25 cellular contexts compared by ENCODE assay signal in the genomic region with DNA sequence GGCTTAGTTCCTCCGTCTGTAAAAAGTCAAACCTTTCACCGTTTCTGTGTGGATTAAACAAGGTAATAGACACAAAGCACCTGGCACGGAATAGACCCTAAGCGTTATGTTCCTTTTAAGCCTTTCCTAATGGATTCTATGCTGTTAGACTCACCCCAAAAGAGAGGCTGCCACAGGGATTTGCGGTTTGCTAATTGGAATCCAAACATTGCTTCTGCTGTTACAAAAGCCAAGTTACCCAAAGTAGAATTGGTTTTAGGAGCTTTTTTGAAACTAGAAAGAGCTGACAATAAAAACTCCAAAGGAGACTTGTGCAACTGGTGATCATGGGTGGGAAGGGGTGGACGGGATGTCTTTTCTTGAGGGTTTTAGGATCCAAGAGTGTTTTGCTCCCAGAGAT.
A peak's percentile ranks its signal among the peaks of the same experiment; 100 is the strongest.
DNase-seq lines count a peak whose midpoint lies in the region; ATAC-seq and TF ChIP-seq lines count a peak whose summit lies in the region.
"Had no signal": no experiment of that assay in that cellular context is flagged by ENCODE, and none has a peak within 500 bp of the region (broad histone marks: within the 10 kb centered on the region; RNA-seq: fewer than 3 reads in every experiment).

No MANE protein-coding gene starts in this region.

- H3K4me1 Mint-ChIP-seq in naive thymus-derived CD4-positive, alpha-beta T cell, result peaks cover 4 to 28% (median 13%) of the 10 kb centered on the region in 7 donors

- POLR2A ChIA-PET in naive thymus-derived CD4-positive, alpha-beta T cell (lab: Charles Lee), result no interaction called here

- intact Hi-C loops in vagina (cut with DNase I) (no loop called here), transverse colon (cut with DNase I; ENCODE audit: low total_unique reads) (no loop called here)
- intact Hi-C loops in naive thymus-derived CD4-positive, alpha-beta T cell (cut with micrococcal nuclease), result no loop called here

- H3K4me1 ChIP-seq in BLaER1 (peaks cover 34% of the 10 kb centered on the region), vagina (peaks cover 15% of the 10 kb centered on the region), transverse colon (peaks cover 0 to 8% (median 2%) of the 10 kb centered on the region in 4 donors)
- no peaks in the 10 kb centered on the region for H3K4me1 ChIP-seq in naive thymus-derived CD4-positive, alpha-beta T cell (ENCODE audit: control insufficient read depth in 2 of 2, insufficient read depth in 2 of 2, low read length in 2 of 2)
- H3K4me1 ChIP-seq: A549, Peyer's patch had no signal

- H3K27ac ChIP-seq in BLaER1, result no peak overlapping the region
- H3K27ac ChIP-seq in vagina, result peak overlapping the region; percentile 6
- H3K27ac ChIP-seq in naive thymus-derived CD4-positive, alpha-beta T cell (ENCODE audit: low read depth, low read length), result no peak overlapping the region
- H3K27ac ChIP-seq in transverse colon, result no peak overlapping the region
- H3K27ac ChIP-seq: A549, Peyer's patch had no signal

- no peaks in the 10 kb centered on the region for H3K9me3 ChIP-seq in BLaER1
- H3K9me3 ChIP-seq in vagina, result no peaks in the 10 kb centered on the region
- H3K9me3 ChIP-seq in naive thymus-derived CD4-positive, alpha-beta T cell (ENCODE audit: control insufficient read depth in 2 of 3, low read length in 3 of 3), result no peaks in the 10 kb centered on the region
- H3K9me3 ChIP-seq in transverse colon, result no peaks in the 10 kb centered on the region
- H3K9me3 ChIP-seq: A549, MG63, Peyer's patch, SK-N-SH had no signal

- TF ChIP-seq CTCF in vagina (IDR thresholded peaks at IDR 0.05), result no peak
- no peak for TF ChIP-seq CTCF in transverse colon (IDR thresholded peaks at IDR 0.05)

- H3K36me3 ChIP-seq in BLaER1, result no peaks in the 10 kb centered on the region
- no peaks in the 10 kb centered on the region for H3K36me3 ChIP-seq in vagina
- H3K36me3 ChIP-seq in naive thymus-derived CD4-positive, alpha-beta T cell (ENCODE audit: control insufficient read depth in 2 of 3, insufficient read depth in 3 of 3, low read length in 3 of 3), result no peaks in the 10 kb centered on the region
- no peaks in the 10 kb centered on the region for H3K36me3 ChIP-seq in transverse colon
- H3K36me3 ChIP-seq: MG63, Peyer's patch had no signal

- in situ Hi-C loops in transverse colon (cut with MboI; ENCODE audit: low pct_ligation_motif_present in 1 of 4, low pct_unique_long_range_greater_than_20kb in 1 of 4, low sequenced_read_pairs in 3 of 4), result loop anchor here (5.0 to 25.0 kb wide), 5 partner anchors 254 to 1124 kb away; no protein-coding TSS in a partner anchor

- H3K4me3 Mint-ChIP-seq in naive thymus-derived CD4-positive, alpha-beta T cell, result no peak overlapping the region
- H3K4me3 Mint-ChIP-seq: B cell; CD14-positive monocyte; CD8-positive, alpha-beta memory T cell had no signal

- H3K4me2 ChIP-seq in BLaER1, result peak overlapping the region; percentile 44
- H3K4me2 ChIP-seq: A549, SK-N-SH had no signal

- peak; percentile 83 for DNase-seq in NCI-H82 (lab: John Stamatoyannopoulos, UW)
- peak; percentile 67 for DNase-seq in fibroblast of peridontal ligament (ENCODE audit: extremely low read depth)
- DNase-seq in vagina (ENCODE audit: extremely low spot score in 2 of 2), result no peak
- no peak for DNase-seq in naive thymus-derived CD4-positive, alpha-beta T cell
- no peak for DNase-seq in transverse colon
- DNase-seq: CD8-positive, alpha-beta memory T cell; DMS153; DND-41; H7; IMR-90; KG1; MG63; NCI-H1105 treated with DMSO at 0.1 percent for 48 hours; NCI-H2029; NCI-H446; NCI-H524 treated with DMSO at 0.1 percent for 48 hours; OCI-M1; Peyer's patch; SK-N-SH; SW 1271 had no signal

- peaks cover 0 to 18% (median 10%) of the 10 kb centered on the region in 5 donors for H3K27me3 Mint-ChIP-seq in naive thymus-derived CD4-positive, alpha-beta T cell

- TF ChIP-seq EP300 in transverse colon (IDR thresholded peaks at IDR 0.05; ENCODE audit: low read depth), result no peak

- ATAC-seq in GM18517 (IDR thresholded peaks at IDR 0.05; ENCODE audit: unreplicated experiment), result no peak
- ATAC-seq in naive thymus-derived CD4-positive, alpha-beta T cell, result no peak
- ATAC-seq: A549 had no signal

- TF ChIP-seq POLR2A in vagina (IDR thresholded peaks at IDR 0.05), result no peak
- TF ChIP-seq POLR2A in transverse colon (IDR thresholded peaks at IDR 0.05), result no peak

- WGBS in transverse colon (ENCODE audit: low coverage in 1 of 2), 2 donors, result 27 to 62% methylated on average over 6 of the region's 6 CpGs

- H3K27ac Mint-ChIP-seq in naive thymus-derived CD4-positive, alpha-beta T cell, result no peak overlapping the region
- H3K27ac Mint-ChIP-seq: B cell, CD14-positive monocyte had no signal

- peak overlapping the region; percentile 41; the same call in 1 of the 2 replicates for H3K9ac ChIP-seq in BLaER1
- H3K9ac ChIP-seq: SK-N-SH had no signal

- H3K9me3 Mint-ChIP-seq in naive thymus-derived CD4-positive, alpha-beta T cell, result peaks cover 0 to 2% (median 0%) of the 10 kb centered on the region in 11 donors

- H3K4me3 ChIP-seq in BLaER1, result no peak overlapping the region
- no peak overlapping the region for H3K4me3 ChIP-seq in vagina
- H3K4me3 ChIP-seq in naive thymus-derived CD4-positive, alpha-beta T cell (ENCODE audit: low read length), result no peak overlapping the region
- H3K4me3 ChIP-seq in transverse colon, result no peak overlapping the region
- H3K4me3 ChIP-seq: A549, MG63, Peyer's patch had no signal

- H4K20me1 ChIP-seq in BLaER1, result no peaks in the 10 kb centered on the region

- H3K27me3 ChIP-seq in BLaER1 (no peaks in the 10 kb centered on the region), vagina (no peaks in the 10 kb centered on the region), transverse colon (peaks cover 19% of the 10 kb centered on the region)
- H3K27me3 ChIP-seq in naive thymus-derived CD4-positive, alpha-beta T cell (ENCODE audit: control insufficient read depth in 2 of 2, insufficient read depth in 2 of 2, low read length in 2 of 2), result no peaks in the 10 kb centered on the region
- H3K27me3 ChIP-seq: MG63, Peyer's patch had no signal

- H3K36me3 Mint-ChIP-seq in naive thymus-derived CD4-positive, alpha-beta T cell, result no peaks in the 10 kb centered on the region
- H3K36me3 Mint-ChIP-seq: CD14-positive monocyte; CD8-positive, alpha-beta memory T cell had no signal

- CTCF ChIA-PET in naive thymus-derived CD4-positive, alpha-beta T cell (lab: Charles Lee), result no interaction called here

Comparison
In these comparisons a context has a peak if more than half of its experiments do, and no peak if none do; other contexts are left out.
1. DNase-seq: peak in NCI-H82 (single experiment) and fibroblast of peridontal ligament (single experiment); none in vagina (0 of 2), naive thymus-derived CD4-positive, alpha-beta T cell (0 of 9) and transverse colon (single experiment).